In genomic region chr16:49150341-49150740, GRCh38 we compare ENCODE assay signal across 18 cellular contexts.
A peak's percentile ranks its signal among the peaks of the same experiment; 100 is the strongest.
DNase-seq lines count a peak whose midpoint lies in the region; TF ChIP-seq lines count a peak whose summit lies in the region.
"Had no signal": no experiment of that assay in that cellular context is flagged by ENCODE, and none has a peak within 500 bp of the region (broad histone marks: within the 10 kb centered on the region; RNA-seq: fewer than 3 reads in every experiment).

No MANE protein-coding gene starts in this region.

- TF ChIP-seq RAD21 in neural cell (conservative IDR thresholded peaks at IDR 0.05), result peak; percentile 12

- H3K9ac ChIP-seq in neural cell (ENCODE audit: low read length), result no peak overlapping the region

- TF ChIP-seq EP300 in neural cell (conservative IDR thresholded peaks at IDR 0.05; ENCODE audit: poor library complexity, severe bottlenecking), result no peak

- no peak overlapping the region for H2AFZ ChIP-seq in neural cell (ENCODE audit: low read depth, low read length)

- no peak overlapping the region for H3K27ac ChIP-seq in neural cell (ENCODE audit: low read length)
- H3K27ac ChIP-seq: 22Rv1, C4-2B, Peyer's patch had no signal

- no peaks in the 10 kb centered on the region for H3K27me3 ChIP-seq in neural cell (ENCODE audit: insufficient read depth, low read depth, low read length)
- H3K27me3 ChIP-seq: Peyer's patch had no signal

- no peaks in the 10 kb centered on the region for H3K9me2 ChIP-seq in neural cell (ENCODE audit: insufficient read depth, low read length)

- no peaks in the 10 kb centered on the region for H3K36me3 ChIP-seq in neural cell (ENCODE audit: insufficient read depth, low read length)
- H3K36me3 ChIP-seq: Peyer's patch had no signal

- TF ChIP-seq CTCF in neural cell (IDR thresholded peaks at IDR 0.05; ENCODE audit: poor library complexity, severe bottlenecking), result no peak

- H4K20me1 ChIP-seq in neural cell (ENCODE audit: insufficient read depth), result no peaks in the 10 kb centered on the region

- H3F3A ChIP-seq in neural cell (ENCODE audit: insufficient read depth, low read length, poor library complexity, severe bottlenecking), result no peaks in the 10 kb centered on the region

- DNase-seq in DMS 273 (lab: John Stamatoyannopoulos, UW; ENCODE audit: unreplicated experiment) (peak; percentile 26), DMS 273 treated with DMSO at 0.1 percent for 48 hours (lab: John Stamatoyannopoulos, UW) (no peak), NCI-H1436 treated with DMSO at 0.1 percent for 48 hours (lab: John Stamatoyannopoulos, UW) (peak; percentile 39), NCI-H524 (lab: John Stamatoyannopoulos, UW) (peak; percentile 62 to 78), OCI-M1 (lab: John Stamatoyannopoulos, UW) (no peak), glomerular visceral epithelial cell (ENCODE audit: extremely low spot score) (no peak)
- DNase-seq in effector CD4-positive, alpha-beta T cell, result no peak
- DNase-seq: Caco-2, DND-41, GF-D8, GOT3, NCI-H2029 treated with DMSO at 0.1 percent for 48 hours, NCI-H446, Peyer's patch, Right ventricle myocardium superior had no signal

- H3K4me3 ChIP-seq in neural cell (ENCODE audit: low read length), result no peak overlapping the region
- H3K4me3 ChIP-seq: Peyer's patch had no signal

- H3K9me3 ChIP-seq in neural cell (ENCODE audit: low read length), result no peaks in the 10 kb centered on the region
- H3K9me3 ChIP-seq: Peyer's patch had no signal

- no peaks in the 10 kb centered on the region for H3K79me2 ChIP-seq in neural cell (replicated peaks; ENCODE audit: insufficient read depth, low read length)

- peak overlapping the region; percentile 41 for H3K4me2 ChIP-seq in neural cell (ENCODE audit: low read length)

TF ChIP-seq in neural cell, 6 proteins besides CTCF, POLR2A, EP300 and RAD21:
- TF ChIP-seq POLR2AphosphoS5 (IDR thresholded peaks at IDR 0.05) (no peak), TAF1 (IDR thresholded peaks at IDR 0.05; ENCODE audit: low read depth) (no peak), REST (IDR thresholded peaks at IDR 0.05; ENCODE audit: borderline replicate concordance) (no peak), EZH2 (IDR thresholded peaks at IDR 0.05; ENCODE audit: borderline replicate concordance, insufficient read depth, low read length, poor library complexity, severe bottlenecking) (no peak), MXI1 (conservative IDR thresholded peaks at IDR 0.05; ENCODE audit: poor library complexity, severe bottlenecking) (no peak), SMC3 (conservative IDR thresholded peaks at IDR 0.05; ENCODE audit: poor library complexity) (no peak)

Comparison
In these comparisons a context has a peak if more than half of its experiments do, and no peak if none do; other contexts are left out.
1. DNase-seq: peak in DMS 273 (single experiment), NCI-H1436 treated with DMSO at 0.1 percent for 48 hours (single experiment) and NCI-H524 (2 of 2); none in DMS 273 treated with DMSO at 0.1 percent for 48 hours (single experiment), OCI-M1 (single experiment), glomerular visceral epithelial cell (single experiment) and effector CD4-positive, alpha-beta T cell (single experiment).